15 cellular contexts compared by ENCODE assay signal in genomic region chr7:101913876-101914275, GRCh38.
DNase-seq lines count a peak whose midpoint lies in the region; ATAC-seq and TF ChIP-seq lines count a peak whose summit lies in the region.
"Had no signal": no experiment of that assay in that cellular context is flagged by ENCODE, and none has a peak within 500 bp of the region (broad histone marks: within the 10 kb centered on the region; RNA-seq: fewer than 3 reads in every experiment).

No MANE protein-coding gene starts in this region.

- H3K27ac Mint-ChIP-seq in nephron (peak overlapping the region; percentile 47 to 80 (median 76)), Calu3 (ENCODE audit: unreplicated experiment) (no peak overlapping the region)

- H3K4me1 Mint-ChIP-seq in nephron (peaks cover 45% of the 10 kb centered on the region), Calu3 (ENCODE audit: low read depth, unreplicated experiment) (no peaks in the 10 kb centered on the region)

- H3K4me3 ChIP-seq in dorsolateral prefrontal cortex, result peak overlapping the region in 32 of 59 donors; percentile 0 to 47 (median 33)

- ATAC-seq in GM19452 (IDR thresholded peaks at IDR 0.05; ENCODE audit: unreplicated experiment), result no peak

- TF ChIP-seq CTCF in dorsolateral prefrontal cortex (IDR thresholded peaks at IDR 0.05 in 54 of 56, conservative IDR thresholded peaks at IDR 0.05 in 2 of 56; ENCODE audit: low read depth in 1 of 56, partially characterized antibody in 56 of 56) (no peak), nephron (IDR thresholded peaks at IDR 0.05; ENCODE audit: unreplicated experiment in 3 of 3) (no peak), Calu3 (IDR thresholded peaks at IDR 0.05; ENCODE audit: unreplicated experiment) (no peak)

- peak overlapping the region in 17 of 59 donors; percentile 3 to 93 (median 53) for H3K27ac ChIP-seq in dorsolateral prefrontal cortex

- intact Hi-C loops in dorsolateral prefrontal cortex (cut with DNase I) (no loop called here), Calu3 (cut with micrococcal nuclease; ENCODE audit: unreplicated experiment) (no loop called here)

- H3K27me3 Mint-ChIP-seq in nephron (ENCODE audit: low read depth) (no peaks in the 10 kb centered on the region), Calu3 (ENCODE audit: unreplicated experiment) (no peaks in the 10 kb centered on the region)

- peaks cover 34% of the 10 kb centered on the region for H3K36me3 Mint-ChIP-seq in nephron (ENCODE audit: low read depth)
- H3K36me3 Mint-ChIP-seq in Calu3 (ENCODE audit: insufficient read depth, unreplicated experiment), result peaks cover 8% of the 10 kb centered on the region

- BruUV-seq in Calu3 (replicated peaks; lab: Mats Ljungman, UMichigan), result no TSS peak

- CTCF ChIA-PET in Calu3 (lab: Charles Lee), result no interaction called here

- H3K4me3 Mint-ChIP-seq in nephron, result peak overlapping the region in 2 of 3 experiments; percentile 10 to 28
- no peak overlapping the region for H3K4me3 Mint-ChIP-seq in Calu3 (ENCODE audit: low read depth, unreplicated experiment)

- H3K27me3 ChIP-seq in dorsolateral prefrontal cortex, result no peaks in the 10 kb centered on the region

- peak; percentile 11 for DNase-seq in AG08395 (ENCODE audit: low spot score)
- DNase-seq in NCI-H2171 (lab: John Stamatoyannopoulos, UW), result peak; percentile 67
- DNase-seq in dorsolateral prefrontal cortex, result peak in 1 of 10 donors; percentile 1
- DNase-seq in stimulated activated naive CD4-positive, alpha-beta T cell (lab: John Stamatoyannopoulos, UW), result no peak
- no peak for DNase-seq in Calu3
- no peak for DNase-seq in NCI-H1105 treated with DMSO at 0.1 percent for 48 hours (lab: John Stamatoyannopoulos, UW)
- DNase-seq: activated CD4-positive, alpha-beta T cell treated with anti-CD3 and anti-CD28 coated beads for 48 hours; activated effector memory CD4-positive, alpha-beta T cell treated with anti-CD3 and anti-CD28 coated beads, Interleukin-2, amount 50 U/mL, for 16 hours; cortex of kidney; head of caudate nucleus; midbrain; NCI-H1092 treated with DMSO at 0.1 percent for 48 hours; SK-N-SH had no signal

- no peaks in the 10 kb centered on the region for H3K9me3 Mint-ChIP-seq in nephron
- H3K9me3 Mint-ChIP-seq in Calu3 (ENCODE audit: low read depth, unreplicated experiment), result no peaks in the 10 kb centered on the region

Comparison
In these comparisons a context has a peak if more than half of its experiments do, and no peak if none do; other contexts are left out.
1. DNase-seq: peak in AG08395 (single experiment) and NCI-H2171 (single experiment); none in stimulated activated naive CD4-positive, alpha-beta T cell (0 of 6), Calu3 (single experiment) and NCI-H1105 treated with DMSO at 0.1 percent for 48 hours (single experiment).